Comparison of ENCODE assay signal across 10 cellular contexts in the genomic region with DNA sequence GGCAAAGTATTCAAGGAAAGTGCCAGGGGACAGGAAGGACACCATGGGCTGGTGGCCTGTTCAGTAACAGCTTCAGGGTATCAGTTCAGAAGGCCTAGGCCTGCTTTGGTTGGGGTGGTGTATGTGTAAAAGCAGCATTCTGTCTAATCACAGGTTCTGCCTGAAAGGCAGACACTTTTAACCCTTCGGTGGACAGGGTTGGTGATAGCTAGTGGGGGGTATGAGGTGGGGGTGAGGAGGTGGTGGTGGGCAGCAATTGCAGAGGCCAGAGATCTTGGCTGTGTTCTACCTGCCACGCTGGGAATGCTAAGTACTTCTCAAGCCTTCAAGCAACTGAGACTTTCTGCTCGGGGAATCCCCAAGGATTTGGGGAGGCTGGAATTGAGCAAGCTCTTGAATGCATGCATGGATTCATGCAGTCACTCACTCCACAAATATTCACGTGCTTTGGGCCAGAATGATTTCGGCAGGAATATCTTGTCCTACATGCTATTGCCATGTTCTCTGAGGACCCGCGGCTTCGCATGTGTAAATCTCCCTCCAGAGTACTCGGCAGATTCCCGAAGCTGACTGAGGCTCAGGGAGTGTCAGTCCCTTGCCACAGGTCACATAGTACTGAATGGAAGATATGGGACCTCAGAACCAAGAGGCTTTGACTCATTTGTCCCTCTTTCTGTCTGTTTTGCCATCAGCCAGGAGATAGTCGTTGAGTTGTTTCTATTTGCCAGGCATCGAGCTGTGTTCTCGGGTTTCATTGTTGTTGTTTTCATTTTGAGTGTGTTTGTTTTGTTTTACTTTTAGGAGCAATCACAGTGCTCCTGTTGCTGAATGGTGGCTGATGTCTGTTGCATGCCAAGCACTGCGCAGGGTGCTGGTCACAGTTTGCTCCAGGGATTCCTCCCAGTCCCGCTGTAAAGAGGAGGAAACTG.
DNase-seq lines count a peak whose midpoint lies in the region; ATAC-seq and TF ChIP-seq lines count a peak whose summit lies in the region.
"Had no signal": no experiment of that assay in that cellular context is flagged by ENCODE, and none has a peak within 500 bp of the region (broad histone marks: within the 10 kb centered on the region; RNA-seq: fewer than 3 reads in every experiment).

No MANE protein-coding gene starts in this region.

- no peak for TF ChIP-seq POLR2A in HCT116 (IDR thresholded peaks at IDR 0.05; ENCODE audit: borderline replicate concordance, extremely low read depth, insufficient read depth, insufficient read length)

- RAD21 ChIA-PET in HCT116 (lab: Charles Lee; ENCODE audit: low non-redundant PET in 1 of 2, low total read pairs in 2 of 2, uncharacterized antibody in 2 of 2, unreplicated experiment in 2 of 2): no interaction called here

- H3K4me3 Mint-ChIP-seq in central memory CD8-positive, alpha-beta T cell: peak overlapping the region; percentile 9
- peak overlapping the region in 2 of 8 donors; percentile 27 to 37 for H3K4me3 Mint-ChIP-seq in naive B cell

- no peak for TF ChIP-seq CTCF in AG04450 (IDR thresholded peaks at IDR 0.05; ENCODE audit: low read depth, low read length)
- no peak for TF ChIP-seq CTCF in HCT116 (IDR thresholded peaks at IDR 0.05 in 2 of 3, conservative IDR thresholded peaks at IDR 0.05 in 1 of 3; ENCODE audit: borderline replicate concordance in 1 of 3, insufficient read depth in 1 of 3, low read depth in 2 of 3, low read length in 2 of 3)

- CTCF ChIA-PET in AG04450 (lab: Charles Lee) (no interaction called here), HCT116 (lab: Charles Lee) (no interaction called here)

- ATAC-seq in HCT116: no peak
- ATAC-seq in central memory CD8-positive, alpha-beta T cell (replicated peaks; ENCODE audit: extremely low read depth, poor library complexity, severe bottlenecking): no peak
- ATAC-seq in naive B cell (ENCODE audit: low read depth in 2 of 2): no peak
- ATAC-seq in GM21576 (IDR thresholded peaks at IDR 0.05; ENCODE audit: unreplicated experiment): no peak
- no peak for ATAC-seq in HG03571 (IDR thresholded peaks at IDR 0.05; ENCODE audit: unreplicated experiment)

- H3K36me3 ChIP-seq in HCT116 (ENCODE audit: control insufficient read depth in 1 of 2, insufficient read depth in 2 of 2, low read length in 2 of 2): peaks cover 0 to 24% of the 10 kb centered on the region in 2 experiments; a peak in 2 of 4 replicates

- H3K4me1 ChIP-seq in HCT116 (ENCODE audit: control insufficient read depth in 1 of 2, insufficient read depth in 2 of 2, low read length in 2 of 2): peaks cover 64 to 98% of the 10 kb centered on the region in 2 experiments

- H3K27me3 ChIP-seq in AG04450 (ENCODE audit: control insufficient read depth, insufficient read depth, low read length) (no peaks in the 10 kb centered on the region), HCT116 (ENCODE audit: insufficient read depth, low read length) (no peaks in the 10 kb centered on the region)

- H3K79me2 ChIP-seq in HCT116 (ENCODE audit: insufficient read depth, low read length): peaks cover 100% of the 10 kb centered on the region

- no peak for TF ChIP-seq RAD21 in HCT116 (IDR thresholded peaks at IDR 0.05; ENCODE audit: low read depth)

- no peak overlapping the region for H3K4me2 ChIP-seq in HCT116 (ENCODE audit: low read length)

- H3K9me3 ChIP-seq in AG04450 (ENCODE audit: control insufficient read depth, insufficient read depth, low read length) (no peaks in the 10 kb centered on the region), HCT116 (ENCODE audit: control insufficient read depth in 1 of 2, insufficient read depth in 1 of 2, low read depth in 1 of 2, low read length in 2 of 2) (no peaks in the 10 kb centered on the region)

- 0 out of 2 replicates have a peak overlapping the region, but pooled peaks have one; percentile 1 for H3K9ac ChIP-seq in HCT116 (ENCODE audit: low read length)

- peaks cover 15% of the 10 kb centered on the region for H3K36me3 Mint-ChIP-seq in central memory CD8-positive, alpha-beta T cell (ENCODE audit: insufficient read depth)
- H3K36me3 Mint-ChIP-seq in naive B cell: peaks cover 0 to 12% of the 10 kb centered on the region in 2 donors

- POLR2A ChIA-PET in AG04450 (lab: Yijun Ruan, JAX) (interaction anchor here (0.6 kb wide), 1 partner anchor 11 kb away, joined by 3 read pairs; no protein-coding TSS in a partner anchor), HCT116 (lab: Charles Lee) (no interaction called here)

- H3K27ac Mint-ChIP-seq in central memory CD8-positive, alpha-beta T cell (ENCODE audit: low read depth): peak overlapping the region; percentile 7
- H3K27ac Mint-ChIP-seq in naive B cell: peak overlapping the region; percentile 11 to 95 (median 74)

- peaks cover 79% of the 10 kb centered on the region for H3K4me1 Mint-ChIP-seq in central memory CD8-positive, alpha-beta T cell
- H3K4me1 Mint-ChIP-seq in naive B cell: peaks cover 79 to 98% (median 94%) of the 10 kb centered on the region in 3 donors

- no peaks in the 10 kb centered on the region for H3K9me3 Mint-ChIP-seq in central memory CD8-positive, alpha-beta T cell
- H3K9me3 Mint-ChIP-seq in naive B cell: no peaks in the 10 kb centered on the region

- H4K20me1 ChIP-seq in HCT116 (ENCODE audit: insufficient read depth): no peaks in the 10 kb centered on the region

- intact Hi-C loops in HCT116 (cut with micrococcal nuclease): no loop called here

- DNase-seq in AG04450 (ENCODE audit: low read depth, low spot score) (no peak), HCT116 (ENCODE audit: low read depth, low spot score) (no peak), naive B cell (no peak), substantia nigra (lab: John Stamatoyannopoulos, UW) (no peak), NCI-H1436 treated with DMSO at 0.1 percent for 48 hours (lab: John Stamatoyannopoulos, UW) (no peak)
- no peak for DNase-seq in central memory CD8-positive, alpha-beta T cell (ENCODE audit: low spot score in 2 of 2)
- DNase-seq: COR-L47, NCI-H82 had no signal

- H3K4me3 ChIP-seq in AG04450 (ENCODE audit: low read depth, low read length) (no peak overlapping the region), HCT116 (replicated peaks in 1 of 2; ENCODE audit: low read depth in 1 of 2, low read length in 2 of 2) (no peak overlapping the region)

- no peak overlapping the region for H2AFZ ChIP-seq in HCT116 (ENCODE audit: low read depth, low read length, poor library complexity, severe bottlenecking)

- no TSS peak for BruUV-seq in HCT116 (replicated peaks; lab: Mats Ljungman, UMichigan)

- no peaks in the 10 kb centered on the region for H3K27me3 Mint-ChIP-seq in central memory CD8-positive, alpha-beta T cell
- H3K27me3 Mint-ChIP-seq in naive B cell: no peaks in the 10 kb centered on the region

- H3K27ac ChIP-seq in AG04450 (ENCODE audit: low read depth, low read length) (peak overlapping the region; percentile 57), HCT116 (ENCODE audit: low read depth, low read length) (no peak overlapping the region), substantia nigra (ENCODE audit: low read depth, low read length, poor library complexity, severe bottlenecking) (no peak overlapping the region)

- H3K9me2 ChIP-seq in HCT116 (ENCODE audit: insufficient read depth): no peaks in the 10 kb centered on the region

TF ChIP-seq in HCT116, 20 proteins besides CTCF, POLR2A, EP300 and RAD21 (continues in another document):
- no peak for TF ChIP-seq YY1 (IDR thresholded peaks at IDR 0.05; ENCODE audit: extremely low read depth, insufficient replicate concordance, low read depth, low read length)
- TF ChIP-seq, protein P1, sequence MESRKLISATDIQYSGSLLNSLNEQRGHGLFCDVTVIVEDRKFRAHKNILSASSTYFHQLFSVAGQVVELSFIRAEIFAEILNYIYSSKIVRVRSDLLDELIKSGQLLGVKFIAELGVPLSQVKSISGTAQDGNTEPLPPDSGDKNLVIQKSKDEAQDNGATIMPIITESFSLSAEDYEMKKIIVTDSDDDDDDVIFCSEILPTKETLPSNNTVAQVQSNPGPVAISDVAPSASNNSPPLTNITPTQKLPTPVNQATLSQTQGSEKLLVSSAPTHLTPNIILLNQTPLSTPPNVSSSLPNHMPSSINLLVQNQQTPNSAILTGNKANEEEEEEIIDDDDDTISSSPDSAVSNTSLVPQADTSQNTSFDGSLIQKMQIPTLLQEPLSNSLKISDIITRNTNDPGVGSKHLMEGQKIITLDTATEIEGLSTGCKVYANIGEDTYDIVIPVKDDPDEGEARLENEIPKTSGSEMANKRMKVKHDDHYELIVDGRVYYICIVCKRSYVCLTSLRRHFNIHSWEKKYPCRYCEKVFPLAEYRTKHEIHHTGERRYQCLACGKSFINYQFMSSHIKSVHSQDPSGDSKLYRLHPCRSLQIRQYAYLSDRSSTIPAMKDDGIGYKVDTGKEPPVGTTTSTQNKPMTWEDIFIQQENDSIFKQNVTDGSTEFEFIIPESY (IDR thresholded peaks at IDR 0.05; ENCODE audit: extremely low read depth, insufficient replicate concordance, low read length): no peak
- TF ChIP-seq TCF7L2 (IDR thresholded peaks at IDR 0.05; ENCODE audit: borderline replicate concordance, extremely low read depth, insufficient read depth, insufficient read length): no peak
- TF ChIP-seq SRF (IDR thresholded peaks at IDR 0.05; ENCODE audit: low read depth): no peak
- TF ChIP-seq, protein P2, sequence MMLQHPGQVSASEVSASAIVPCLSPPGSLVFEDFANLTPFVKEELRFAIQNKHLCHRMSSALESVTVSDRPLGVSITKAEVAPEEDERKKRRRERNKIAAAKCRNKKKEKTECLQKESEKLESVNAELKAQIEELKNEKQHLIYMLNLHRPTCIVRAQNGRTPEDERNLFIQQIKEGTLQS (IDR thresholded peaks at IDR 0.05): no peak
